8 cellular contexts compared by ENCODE assay signal in genomic region chr5:692530-693041, GRCh38. TPM values are rescaled to one million over a fixed set of nuclear protein-coding genes. Genes with fewer than 3 reads are reported as not detected.
DNase-seq lines count a peak whose midpoint lies in the region; ATAC-seq and TF ChIP-seq lines count a peak whose summit lies in the region.
"Not testable (repeated sequence)": the region's sequence is repeated elsewhere in the genome, so short reads cannot be mapped to it uniquely, and the experiment has no call there.

No MANE protein-coding gene starts in this region.

- not testable (repeated sequence) for TF ChIP-seq POLR2A in stomach (IDR thresholded peaks at IDR 0.05)

- H3K4me3 ChIP-seq in CD8-positive, alpha-beta T cell (ENCODE audit: low read depth, low read length), result peak overlapping the region; percentile 35
- H3K4me3 ChIP-seq in SK-N-MC (peak overlapping the region; percentile 57), stomach (peak overlapping the region; percentile 54 to 74 (median 60))

- H3K36me3 Mint-ChIP-seq in CD8-positive, alpha-beta T cell; MCF 10A (ENCODE audit: insufficient read depth, unreplicated experiment); naive B cell: not testable (repeated sequence)

- not testable (repeated sequence) for H3K9me3 ChIP-seq in CD8-positive, alpha-beta T cell (ENCODE audit: low read length); SK-N-MC (ENCODE audit: low read depth, low read length); stomach

- H3K27me3 ChIP-seq in CD8-positive, alpha-beta T cell (ENCODE audit: insufficient read depth, low read length); stomach: not testable (repeated sequence)

- POLR2A ChIA-PET in CD8-positive, alpha-beta T cell (lab: Charles Lee); MCF 10A (lab: Yijun Ruan, JAX): not testable (repeated sequence)

- H3K36me3 ChIP-seq in CD8-positive, alpha-beta T cell (ENCODE audit: insufficient read depth, low read length); SK-N-MC (ENCODE audit: insufficient read depth, low read length); stomach: not testable (repeated sequence)

- H3K4me1 ChIP-seq in CD8-positive, alpha-beta T cell (ENCODE audit: insufficient read depth, low read length), result not testable (repeated sequence)
- H3K4me1 ChIP-seq in stomach, result peaks cover 0 to 13% (median 10%) of the 10 kb centered on the region in 4 donors

- peak; percentile 18 for ATAC-seq in CD8-positive, alpha-beta T cell
- ATAC-seq in GM19452 (IDR thresholded peaks at IDR 0.05; ENCODE audit: unreplicated experiment) (peak; percentile 13), HG03159 (IDR thresholded peaks at IDR 0.05; ENCODE audit: unreplicated experiment) (peak; percentile 14), left cardiac atrium (peak; percentile 1 to 2)
- ATAC-seq in naive B cell (ENCODE audit: low read depth in 2 of 2), result not testable (repeated sequence)

- CTCF ChIA-PET in CD8-positive, alpha-beta T cell (lab: Charles Lee), result not testable (repeated sequence)
- CTCF ChIA-PET in MCF 10A (lab: Yijun Ruan, JAX), result interaction anchor here (0.7 kb wide), 2 partner anchors 15 to 21 kb away, joined by 3 read pairs; no protein-coding TSS in a partner anchor

- H3K27ac Mint-ChIP-seq in CD8-positive, alpha-beta T cell; MCF 10A (ENCODE audit: low read depth, unreplicated experiment); naive B cell: not testable (repeated sequence)

- H3K9me3 Mint-ChIP-seq in CD8-positive, alpha-beta T cell; MCF 10A (ENCODE audit: unreplicated experiment); naive B cell: not testable (repeated sequence)

- intact Hi-C loops in CD8-positive, alpha-beta T cell (cut with DNase I, micrococcal nuclease); MCF 10A (cut with micrococcal nuclease); stomach (cut with DNase I; ENCODE audit: low total_unique reads): not testable (repeated sequence)
- intact Hi-C loops in left cardiac atrium (cut with DNase I), result loop anchor here in 1 of 2 donors (2.0 kb wide), 1 partner anchor 64 kb away; no protein-coding TSS in a partner anchor

- peak overlapping the region; percentile 35 for H3K4me3 Mint-ChIP-seq in CD8-positive, alpha-beta T cell
- H3K4me3 Mint-ChIP-seq in MCF 10A (ENCODE audit: unreplicated experiment) (peak overlapping the region; percentile 38), naive B cell (peak overlapping the region in 6 of 8 donors; percentile 47 to 79 (median 70))

- not testable (repeated sequence) for TF ChIP-seq CTCF in CD8-positive, alpha-beta T cell (IDR thresholded peaks at IDR 0.05); MCF 10A (IDR thresholded peaks at IDR 0.05; ENCODE audit: unreplicated experiment); stomach (IDR thresholded peaks at IDR 0.05)

- not testable (repeated sequence) for H3K27me3 Mint-ChIP-seq in CD8-positive, alpha-beta T cell (ENCODE audit: low read depth)
- H3K27me3 Mint-ChIP-seq in MCF 10A (ENCODE audit: insufficient read depth, unreplicated experiment) (peaks cover 14% of the 10 kb centered on the region), naive B cell (peaks cover 3 to 17% (median 11%) of the 10 kb centered on the region in 3 donors)

- H3K9ac ChIP-seq in SK-N-MC (ENCODE audit: insufficient read length), result not testable (repeated sequence)

- 0 to 1% (median 1%) methylated on average over 12 to 38 of the region's 41 CpGs for whole genome bisulfite sequencing in stomach, 5 donors

- H3K4me1 Mint-ChIP-seq in CD8-positive, alpha-beta T cell (ENCODE audit: low read depth); MCF 10A (ENCODE audit: insufficient read depth, unreplicated experiment); naive B cell: not testable (repeated sequence)

- peak in 2 of 7 experiments; percentile 15 to 48 for DNase-seq in CD8-positive, alpha-beta T cell
- DNase-seq in SK-N-MC (ENCODE audit: low read depth, low spot score); naive B cell: not testable (repeated sequence)
- DNase-seq in MCF 10A (ENCODE audit: unreplicated experiment), result peak; percentile 28
- DNase-seq in left cardiac atrium, result peak; percentile 34
- DNase-seq in stomach, result peak; percentile 25

- TF ChIP-seq EP300 in stomach (IDR thresholded peaks at IDR 0.05), result not testable (repeated sequence)

- not testable (repeated sequence) for H3K27ac ChIP-seq in CD8-positive, alpha-beta T cell (ENCODE audit: low read depth, low read length); SK-N-MC
- H3K27ac ChIP-seq in stomach, result peak overlapping the region in 3 of 5 donors; percentile 20 to 81 (median 79)

- BruUV-seq in MCF 10A (replicated peaks; lab: Mats Ljungman, UMichigan), result not testable (repeated sequence)

RNA-seq across cellular contexts. Expression of gene TPPP, which starts 0.6 kb away (rescaled TPM):
- 1 to 10 TPM; 5.1 to 5.4 TPM for total RNA-seq in CD8-positive, alpha-beta T cell
- total RNA-seq in MCF 10A (2022) (0.12 and 0.17 TPM in 2 replicates), left cardiac atrium (10 to 100 TPM; 15.5 to 25.0 TPM), stomach (10 to 100 TPM in 1 of 5 donors, 1 to 10 TPM in 4; 2.4 to 11.0 (median 5.2) TPM)
- polyA plus RNA-seq in naive B cell (ENCODE audit: low read depth in 6 of 6) (under 1 TPM in 1 of 6 donors, not detected in 5; 0.11 TPM), stomach (1 to 10 TPM; 1.2 to 1.7 (median 1.3) TPM)
